In the genomic region with DNA sequence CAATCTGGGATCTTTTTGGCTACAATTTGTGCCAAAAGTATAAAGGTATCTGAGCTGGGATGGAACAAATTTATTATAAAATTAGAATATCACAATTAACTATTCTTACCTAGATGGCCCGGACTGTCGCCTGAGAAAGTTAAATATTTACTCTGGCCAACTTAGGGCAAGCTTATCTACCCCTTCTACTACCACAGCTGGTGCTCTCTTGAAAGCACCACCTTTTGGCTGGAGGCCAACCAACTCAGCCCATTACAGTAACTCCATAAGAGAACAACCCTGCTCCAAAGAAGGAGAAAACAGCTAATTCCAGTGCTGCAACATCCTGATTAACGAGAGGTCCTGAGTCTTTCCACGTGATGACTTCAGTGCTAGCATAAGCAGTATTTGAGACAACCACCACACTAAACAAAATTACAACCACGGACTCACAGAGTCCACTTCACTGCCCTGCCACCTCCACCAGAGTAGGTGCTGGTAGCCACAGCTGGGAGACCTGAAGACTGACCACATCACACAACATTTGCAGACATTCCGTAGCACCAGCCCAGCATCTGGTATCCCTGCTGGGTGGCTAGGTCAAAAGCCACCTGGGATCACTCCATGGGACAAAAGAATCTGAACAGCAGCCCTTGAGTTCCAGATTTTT, we compare ENCODE assay signal across 18 cellular contexts. TPM values are rescaled to one million over a fixed set of nuclear protein-coding genes. Genes with fewer than 3 reads are reported as not detected.
A peak's percentile ranks its signal among the peaks of the same experiment; 100 is the strongest.
DNase-seq lines count a peak whose midpoint lies in the region; ATAC-seq and TF ChIP-seq lines count a peak whose summit lies in the region.
"Had no signal": no experiment of that assay in that cellular context is flagged by ENCODE, and none has a peak within 500 bp of the region (broad histone marks: within the 10 kb centered on the region; RNA-seq: fewer than 3 reads in every experiment).

No MANE protein-coding gene starts in this region.

- no peaks in the 10 kb centered on the region for H3K27me3 Mint-ChIP-seq in MCF 10A (ENCODE audit: insufficient read depth, unreplicated experiment)
- H3K27me3 Mint-ChIP-seq: activated CD8-positive, alpha-beta memory T cell treated with anti-CD3 and anti-CD28 coated beads, Interleukin-2, amount 10 ng/mL, durations not matched to agents 7 days and 5 days had no signal

- no peak overlapping the region for H3K4me2 ChIP-seq in mammary epithelial cell (ENCODE audit: insufficient read depth, low read depth, low read length)

- H3K36me3 ChIP-seq in mammary epithelial cell (ENCODE audit: insufficient read depth, low read length) (no peaks in the 10 kb centered on the region), upper lobe of right lung (no peaks in the 10 kb centered on the region), ascending aorta (no peaks in the 10 kb centered on the region)
- H3K36me3 ChIP-seq: breast epithelium, Peyer's patch, suprapubic skin had no signal

- no peaks in the 10 kb centered on the region for H4K20me1 ChIP-seq in mammary epithelial cell (ENCODE audit: insufficient read depth, low read length)

- intact Hi-C loops in MCF 10A (cut with micrococcal nuclease) = no loop called here
- intact Hi-C loops in mammary epithelial cell (cut with micrococcal nuclease) = no loop called here
- intact Hi-C loops in upper lobe of right lung (cut with DNase I) = no loop called here
- intact Hi-C loops in ascending aorta (cut with DNase I) = no loop called here

- no peak overlapping the region for H3K9ac ChIP-seq in mammary epithelial cell (ENCODE audit: insufficient read depth, low read length)

- no TSS peak for BruUV-seq in MCF 10A (replicated peaks; lab: Mats Ljungman, UMichigan)
- no TSS peak for BruUV-seq in mammary epithelial cell (replicated peaks; lab: Mats Ljungman, UMichigan)

- H3K27ac ChIP-seq in mammary epithelial cell (ENCODE audit: insufficient read depth, low read depth, low read length) (no peak overlapping the region), upper lobe of right lung (no peak overlapping the region), ascending aorta (no peak overlapping the region)
- H3K27ac ChIP-seq: breast epithelium, Peyer's patch, suprapubic skin had no signal

- POLR2A ChIA-PET in MCF 10A (lab: Yijun Ruan, JAX) = no interaction called here

- no peak overlapping the region for H3K27ac Mint-ChIP-seq in MCF 10A (ENCODE audit: low read depth, unreplicated experiment)
- H3K27ac Mint-ChIP-seq: activated CD8-positive, alpha-beta memory T cell treated with anti-CD3 and anti-CD28 coated beads, Interleukin-2, amount 10 ng/mL, durations not matched to agents 7 days and 5 days; CD8-positive, alpha-beta T cell; natural killer cell had no signal

- no peak overlapping the region for H2AFZ ChIP-seq in mammary epithelial cell (ENCODE audit: low read depth, low read length)

- H3K79me2 ChIP-seq in mammary epithelial cell (ENCODE audit: insufficient read depth, low read length) = no peaks in the 10 kb centered on the region

- CTCF ChIA-PET in MCF 10A (lab: Yijun Ruan, JAX) = interaction anchor here (0.5 to 0.7 kb wide), 2 partner anchors 121 to 1873 kb away, joined by 3 read pairs; no protein-coding TSS in a partner anchor
- CTCF ChIA-PET in mammary epithelial cell (lab: Charles Lee; ENCODE audit: low non-redundant PET) = no interaction called here

- dilution Hi-C loops in mammary epithelial cell (cut with HindIII; ENCODE audit: low sequenced_read_pairs) = no loop called here

- WGBS in mammary epithelial cell (ENCODE audit: low coverage, missing lambda C conversion rate) = 97% methylated on average over 6 of the region's 6 CpGs

- TF ChIP-seq POLR2A in erythroblast (IDR thresholded peaks at IDR 0.05; ENCODE audit: low read length) = no peak

- H3K27me3 ChIP-seq in mammary epithelial cell (ENCODE audit: insufficient read depth, low read length) (no peaks in the 10 kb centered on the region), upper lobe of right lung (no peaks in the 10 kb centered on the region), ascending aorta (no peaks in the 10 kb centered on the region)
- H3K27me3 ChIP-seq: breast epithelium, Peyer's patch, suprapubic skin had no signal

- in situ Hi-C loops in mammary epithelial cell (cut with MboI; ENCODE audit: low sequenced_read_pairs in 2 of 2) = no loop called here

- no peaks in the 10 kb centered on the region for H3K4me1 Mint-ChIP-seq in MCF 10A (ENCODE audit: insufficient read depth, unreplicated experiment)
- H3K4me1 Mint-ChIP-seq: natural killer cell had no signal

- TF ChIP-seq CTCF in MCF 10A (IDR thresholded peaks at IDR 0.05; ENCODE audit: unreplicated experiment) = no peak
- no peak for TF ChIP-seq CTCF in mammary epithelial cell (conservative IDR thresholded peaks at IDR 0.05 in 1 of 2, IDR thresholded peaks at IDR 0.05 in 1 of 2; ENCODE audit: extremely low read depth in 1 of 2, insufficient read depth in 1 of 2, low read depth in 1 of 2, low read length in 2 of 2)
- TF ChIP-seq CTCF in upper lobe of right lung (IDR thresholded peaks at IDR 0.05) = no peak
- no peak for TF ChIP-seq CTCF in ascending aorta (IDR thresholded peaks at IDR 0.05)

- H3K9me3 Mint-ChIP-seq in MCF 10A (ENCODE audit: unreplicated experiment) = no peaks in the 10 kb centered on the region

- H3K4me1 ChIP-seq in mammary epithelial cell (ENCODE audit: insufficient read depth, low read length) = no peaks in the 10 kb centered on the region
- no peaks in the 10 kb centered on the region for H3K4me1 ChIP-seq in upper lobe of right lung
- H3K4me1 ChIP-seq in ascending aorta = no peaks in the 10 kb centered on the region
- H3K4me1 ChIP-seq: breast epithelium, Peyer's patch, suprapubic skin had no signal

- H3K4me3 Mint-ChIP-seq in MCF 10A (ENCODE audit: unreplicated experiment) = no peak overlapping the region
- H3K4me3 Mint-ChIP-seq: activated CD8-positive, alpha-beta memory T cell treated with anti-CD3 and anti-CD28 coated beads, Interleukin-2, amount 10 ng/mL, durations not matched to agents 7 days and 5 days; CD8-positive, alpha-beta T cell; natural killer cell had no signal

- no peak overlapping the region for H3K4me3 ChIP-seq in mammary epithelial cell (replicated peaks in 1 of 3; ENCODE audit: insufficient read depth in 1 of 3, low read depth in 2 of 3, low read length in 3 of 3)
- no peak overlapping the region for H3K4me3 ChIP-seq in upper lobe of right lung
- H3K4me3 ChIP-seq in ascending aorta = no peak overlapping the region
- H3K4me3 ChIP-seq: breast epithelium, Peyer's patch, suprapubic skin had no signal

- peak; percentile 20 for DNase-seq in MCF 10A (ENCODE audit: unreplicated experiment)
- DNase-seq in mammary epithelial cell = no peak
- DNase-seq in NCI-H82 treated with DMSO at 0.1 percent for 48 hours (lab: John Stamatoyannopoulos, UW; ENCODE audit: unreplicated experiment) = peak; percentile 29
- DNase-seq in erythroblast (lab: John Stamatoyannopoulos, UW) = peak; percentile 68 to 73
- peak; percentile 73 for DNase-seq in upper lobe of right lung
- DNase-seq in OCI-M1 (lab: John Stamatoyannopoulos, UW) = no peak
- DNase-seq in cerebellum (ENCODE audit: low spot score) = no peak
- DNase-seq in ascending aorta (ENCODE audit: low spot score in 2 of 2) = no peak
- DNase-seq: activated CD4-positive, CD25-positive, alpha-beta regulatory T cell treated with anti-CD3 and anti-CD28 coated beads, Interleukin-2, amount 50 U/mL, for 72 hours; activated CD8-positive, alpha-beta memory T cell treated with anti-CD3 and anti-CD28 coated beads, Interleukin-2, amount 10 ng/mL, durations not matched to agents 7 days and 5 days; activated naive CD4-positive, alpha-beta T cell treated with Interleukin-2 at 50 U/mL for 16 hours; CD8-positive, alpha-beta T cell; effector CD8-positive, alpha-beta T cell; natural killer cell; NCI-H2081 treated with DMSO at 0.1 percent for 48 hours had no signal

- no peaks in the 10 kb centered on the region for H3K36me3 Mint-ChIP-seq in MCF 10A (ENCODE audit: insufficient read depth, unreplicated experiment)
- H3K36me3 Mint-ChIP-seq: activated CD8-positive, alpha-beta memory T cell treated with anti-CD3 and anti-CD28 coated beads, Interleukin-2, amount 10 ng/mL, durations not matched to agents 7 days and 5 days; CD8-positive, alpha-beta T cell had no signal

- ATAC-seq in upper lobe of right lung = peak; percentile 81
- ATAC-seq: activated CD8-positive, alpha-beta memory T cell treated with anti-CD3 and anti-CD28 coated beads, Interleukin-2, amount 10 ng/mL, durations not matched to agents 7 days and 5 days; CD8-positive, alpha-beta T cell; natural killer cell had no signal

- H3K9me3 ChIP-seq in mammary epithelial cell (replicated peaks; ENCODE audit: insufficient read depth, low read length) (no peaks in the 10 kb centered on the region), upper lobe of right lung (peaks cover 6% of the 10 kb centered on the region), ascending aorta (peaks cover 0 to 9% of the 10 kb centered on the region in 2 donors)
- H3K9me3 ChIP-seq: Peyer's patch, suprapubic skin had no signal

RNA-seq across cellular contexts. Expression of gene RGMB, which starts 43.2 kb away (rescaled TPM):
- total RNA-seq in MCF 10A (2022) (17.5 and 20.3 TPM in 2 replicates), mammary epithelial cell (10 to 100 TPM; 22.3 to 24.8 TPM), upper lobe of right lung (16.8 TPM), cerebellum (137 TPM), ascending aorta (20.9 TPM)
- polyA plus RNA-seq in mammary epithelial cell = 11.1 TPM
- polyA minus RNA-seq in mammary epithelial cell = 25.6 TPM

Comparison
In these comparisons a context has a peak if more than half of its experiments do, and no peak if none do; other contexts are left out.
1. DNase-seq: peak in MCF 10A (single experiment), NCI-H82 treated with DMSO at 0.1 percent for 48 hours (single experiment), erythroblast (2 of 2) and upper lobe of right lung (single experiment); none in mammary epithelial cell (single experiment), OCI-M1 (single experiment), cerebellum (single experiment) and ascending aorta (0 of 2).